In the genomic region with DNA sequence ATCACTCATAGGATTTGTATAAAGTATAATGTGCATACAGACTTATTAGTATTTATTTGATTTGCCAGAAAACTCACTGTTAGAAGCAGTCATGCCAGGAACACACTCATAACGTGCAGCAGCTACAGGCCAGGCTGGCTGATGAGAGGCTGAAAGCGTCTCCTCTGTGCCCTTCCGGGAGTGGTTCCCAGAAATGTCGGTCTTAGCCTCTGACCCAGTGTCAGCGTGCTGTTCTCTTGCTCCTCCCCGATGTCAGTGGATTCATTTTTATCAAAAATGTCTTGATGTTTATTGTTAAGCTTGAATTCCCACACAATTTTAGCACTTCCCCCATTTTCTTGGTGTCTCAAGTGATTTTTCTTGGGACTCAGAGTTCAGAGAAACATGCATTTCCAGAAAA, we compare ENCODE assay signal across 17 cellular contexts.
"Had no signal": no experiment of that assay in that cellular context is flagged by ENCODE, and none has a peak within 500 bp of the region (broad histone marks: within the 10 kb centered on the region; RNA-seq: fewer than 3 reads in every experiment).

No MANE protein-coding gene starts in this region.

- H3K4me1 Mint-ChIP-seq: activated naive CD8-positive, alpha-beta T cell treated with anti-CD3 and anti-CD28 coated beads, Interleukin-2, amount 10 ng/mL, durations not matched to agents 7 days and 5 days had no signal

- H3K4me3 ChIP-seq: right atrium auricular region, stomach, thyroid gland, uterus had no signal

- H3K27ac Mint-ChIP-seq: activated CD8-positive, alpha-beta T cell treated with anti-CD3 and anti-CD28 coated beads, Interleukin-2, amount 10 ng/mL, durations not matched to agents 7 days and 5 days; activated naive CD8-positive, alpha-beta T cell treated with anti-CD3 and anti-CD28 coated beads, Interleukin-2, amount 10 ng/mL, durations not matched to agents 7 days and 5 days; natural killer cell treated with Interleukin-12 subunit alpha and Interleukin-12 subunit beta and Interleukin-15 and Interleukin-18, amount 100 ng/mL, for 72 hours; progenitor cell of endocrine pancreas; WTC11 had no signal

- H3K9me3 ChIP-seq: right atrium auricular region, stomach, thyroid gland, uterus had no signal

- H3K36me3 ChIP-seq: thyroid gland, uterus had no signal

- H3K4me3 Mint-ChIP-seq: activated CD8-positive, alpha-beta T cell treated with anti-CD3 and anti-CD28 coated beads, Interleukin-2, amount 10 ng/mL, durations not matched to agents 7 days and 5 days; activated naive CD8-positive, alpha-beta T cell treated with anti-CD3 and anti-CD28 coated beads, Interleukin-2, amount 10 ng/mL, durations not matched to agents 7 days and 5 days; natural killer cell treated with Interleukin-12 subunit alpha and Interleukin-12 subunit beta and Interleukin-15 and Interleukin-18, amount 100 ng/mL, for 72 hours; WTC11 had no signal

- H3K27me3 ChIP-seq: right atrium auricular region, stomach, thyroid gland, uterus had no signal

- H3K9me3 Mint-ChIP-seq: activated naive CD8-positive, alpha-beta T cell treated with anti-CD3 and anti-CD28 coated beads, Interleukin-2, amount 10 ng/mL, durations not matched to agents 7 days and 5 days; natural killer cell treated with Interleukin-12 subunit alpha and Interleukin-12 subunit beta and Interleukin-15 and Interleukin-18, amount 100 ng/mL, for 72 hours; WTC11 had no signal

- H3K27me3 Mint-ChIP-seq: activated naive CD8-positive, alpha-beta T cell treated with anti-CD3 and anti-CD28 coated beads, Interleukin-2, amount 10 ng/mL, durations not matched to agents 7 days and 5 days; natural killer cell treated with Interleukin-12 subunit alpha and Interleukin-12 subunit beta and Interleukin-15 and Interleukin-18, amount 100 ng/mL, for 72 hours; progenitor cell of endocrine pancreas had no signal

- H3K4me1 ChIP-seq: uterus had no signal

- H3K27ac ChIP-seq: right atrium auricular region, stomach, uterus had no signal

- DNase-seq: activated CD4-positive, alpha-beta T cell treated with anti-CD3 and anti-CD28 coated beads for 4 hours; activated CD8-positive, alpha-beta T cell treated with anti-CD3 and anti-CD28 coated beads, Interleukin-2, amount 10 ng/mL, durations not matched to agents 7 days and 5 days; activated naive CD4-positive, alpha-beta T cell; activated naive CD8-positive, alpha-beta T cell treated with anti-CD3 and anti-CD28 coated beads, Interleukin-2, amount 10 ng/mL, durations not matched to agents 7 days and 5 days; anterior cingulate cortex; dermis blood vessel endothelial cell; mesendoderm; occipital lobe; small intestine; stomach; T-helper 2 cell; thyroid gland; uterus had no signal

- H3K36me3 Mint-ChIP-seq: natural killer cell treated with Interleukin-12 subunit alpha and Interleukin-12 subunit beta and Interleukin-15 and Interleukin-18, amount 100 ng/mL, for 72 hours; WTC11 had no signal
